1 cellular context compared by ENCODE assay signal in genomic region chr16:23679274-23679985, GRCh38.
TF ChIP-seq lines count a peak whose summit lies in the region.

No MANE protein-coding gene starts in this region.

TF ChIP-seq in A549, 52 proteins besides CTCF, POLR2A, EP300 and RAD21 (continued from another document):
- TF ChIP-seq ELK1 (IDR thresholded peaks at IDR 0.05; ENCODE audit: low read depth, low read length) = no peak
- TF ChIP-seq CEBPB (IDR thresholded peaks at IDR 0.05) = no peak
- no peak for TF ChIP-seq HOXA7 (CRISPR knock-in tag; IDR thresholded peaks at IDR 0.05)
